1 cellular context compared by ENCODE assay signal in the genomic region with DNA sequence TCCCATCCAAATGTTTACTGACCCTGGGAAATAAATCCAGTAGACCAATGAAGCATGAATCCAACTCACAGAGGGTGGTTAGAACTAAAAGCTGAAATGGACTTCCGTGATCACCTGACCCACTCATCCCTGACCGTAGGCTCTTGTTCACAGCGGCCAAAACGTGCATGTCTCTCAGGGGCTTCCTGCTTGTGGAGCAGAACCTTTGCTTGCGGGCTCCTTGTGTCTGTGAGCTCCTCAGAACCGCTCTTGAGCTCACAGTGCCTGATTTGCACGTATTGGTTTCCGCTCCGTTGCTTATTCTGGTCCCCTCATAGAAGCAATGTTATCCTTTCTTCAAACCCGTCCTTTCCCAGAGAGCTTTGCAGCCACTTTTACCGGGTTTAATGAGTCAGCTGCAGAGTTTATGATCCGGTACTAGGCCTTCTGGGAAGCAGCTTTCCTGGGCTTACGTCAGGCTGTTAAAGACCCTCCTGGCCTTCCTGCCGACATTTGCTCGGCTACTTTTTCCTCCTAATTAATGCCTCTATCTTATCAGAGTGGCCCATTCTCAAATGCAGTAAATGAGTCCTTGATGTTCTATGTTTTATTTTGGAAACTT.
A peak's percentile ranks its signal among the peaks of the same experiment; 100 is the strongest.
TF ChIP-seq lines count a peak whose summit lies in the region.

No MANE protein-coding gene starts in this region.

TF ChIP-seq in HepG2, 621 proteins besides CTCF, POLR2A, EP300 and RAD21 (continued from another document):
- no peak for TF ChIP-seq ZNF407 (CRISPR knock-in tag; IDR thresholded peaks at IDR 0.05; ENCODE audit: not compliant biosample characterization)
- TF ChIP-seq, protein P1, sequence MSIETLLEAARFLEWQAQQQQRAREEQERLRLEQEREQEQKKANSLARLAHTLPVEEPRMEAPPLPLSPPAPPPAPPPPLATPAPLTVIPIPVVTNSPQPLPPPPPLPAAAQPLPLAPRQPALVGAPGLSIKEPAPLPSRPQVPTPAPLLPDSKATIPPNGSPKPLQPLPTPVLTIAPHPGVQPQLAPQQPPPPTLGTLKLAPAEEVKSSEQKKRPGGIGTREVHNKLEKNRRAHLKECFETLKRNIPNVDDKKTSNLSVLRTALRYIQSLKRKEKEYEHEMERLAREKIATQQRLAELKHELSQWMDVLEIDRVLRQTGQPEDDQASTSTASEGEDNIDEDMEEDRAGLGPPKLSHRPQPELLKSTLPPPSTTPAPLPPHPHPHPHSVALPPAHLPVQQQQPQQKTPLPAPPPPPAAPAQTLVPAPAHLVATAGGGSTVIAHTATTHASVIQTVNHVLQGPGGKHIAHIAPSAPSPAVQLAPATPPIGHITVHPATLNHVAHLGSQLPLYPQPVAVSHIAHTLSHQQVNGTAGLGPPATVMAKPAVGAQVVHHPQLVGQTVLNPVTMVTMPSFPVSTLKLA (IDR thresholded peaks at IDR 0.05) = no peak
- TF ChIP-seq HOXA3 (CRISPR knock-in tag; IDR thresholded peaks at IDR 0.05) = 0 out of 2 replicates have a peak, but pooled peaks have one; percentile 5
- TF ChIP-seq POGZ (CRISPR knock-in tag; IDR thresholded peaks at IDR 0.05) = peak; percentile 11; the same call in 1 of the 2 replicates
- TF ChIP-seq KLF11 (CRISPR knock-in tag; IDR thresholded peaks at IDR 0.05) = 0 out of 2 replicates have a peak, but pooled peaks have one; percentile 5
- 0 out of 2 replicates have a peak, but pooled peaks have one; percentile 44 for TF ChIP-seq POLR2G (IDR thresholded peaks at IDR 0.05; ENCODE audit: low read depth, low read length)
- TF ChIP-seq ZNF501 (CRISPR knock-in tag; IDR thresholded peaks at IDR 0.05) = peak; percentile 44; the same call in 1 of the 2 replicates
- TF ChIP-seq DBP (CRISPR knock-in tag; IDR thresholded peaks at IDR 0.05; ENCODE audit: not compliant biosample characterization) = no peak
- TF ChIP-seq, protein P2, sequence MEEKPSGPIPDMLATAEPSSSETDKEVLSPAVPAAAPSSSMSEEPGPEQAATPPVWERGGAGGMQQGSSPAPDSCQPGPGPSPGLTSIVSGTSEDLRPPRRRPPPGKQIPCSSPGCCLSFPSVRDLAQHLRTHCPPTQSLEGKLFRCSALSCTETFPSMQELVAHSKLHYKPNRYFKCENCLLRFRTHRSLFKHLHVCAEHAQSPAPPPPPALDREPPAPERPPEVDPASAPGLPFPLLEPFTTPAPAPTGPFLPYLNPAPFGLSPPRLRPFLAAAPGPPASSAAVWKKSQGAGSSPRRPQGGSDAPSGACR (CRISPR knock-in tag; IDR thresholded peaks at IDR 0.05) = no peak
- TF ChIP-seq ZSCAN30 (CRISPR knock-in tag; IDR thresholded peaks at IDR 0.05) = no peak
- no peak for TF ChIP-seq REPIN1 (CRISPR knock-in tag; IDR thresholded peaks at IDR 0.05; ENCODE audit: borderline replicate concordance, low read depth)
- TF ChIP-seq, protein P3, sequence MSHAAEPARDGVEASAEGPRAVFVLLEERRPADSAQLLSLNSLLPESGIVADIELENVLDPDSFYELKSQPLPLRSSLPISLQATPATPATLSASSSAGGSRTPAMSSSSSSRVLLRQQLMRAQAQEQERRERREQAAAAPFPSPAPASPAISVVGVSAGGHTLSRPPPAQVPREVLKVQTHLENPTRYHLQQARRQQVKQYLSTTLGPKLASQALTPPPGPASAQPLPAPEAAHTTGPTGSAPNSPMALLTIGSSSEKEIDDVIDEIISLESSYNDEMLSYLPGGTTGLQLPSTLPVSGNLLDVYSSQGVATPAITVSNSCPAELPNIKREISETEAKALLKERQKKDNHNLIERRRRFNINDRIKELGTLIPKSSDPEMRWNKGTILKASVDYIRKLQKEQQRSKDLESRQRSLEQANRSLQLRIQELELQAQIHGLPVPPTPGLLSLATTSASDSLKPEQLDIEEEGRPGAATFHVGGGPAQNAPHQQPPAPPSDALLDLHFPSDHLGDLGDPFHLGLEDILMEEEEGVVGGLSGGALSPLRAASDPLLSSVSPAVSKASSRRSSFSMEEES (CRISPR knock-in tag; IDR thresholded peaks at IDR 0.05) = 0 out of 2 replicates have a peak, but pooled peaks have one; percentile 21
- peak; percentile 37; the same call in 1 of the 2 replicates for TF ChIP-seq TAF1 (CRISPR knock-in tag; IDR thresholded peaks at IDR 0.05)
